In genomic region chr22:23521442-23522113, GRCh38 we compare ENCODE assay signal across 8 cellular contexts. TPM values are rescaled to one million over a fixed set of nuclear protein-coding genes. Genes with fewer than 3 reads are reported as not detected.
DNase-seq lines count a peak whose midpoint lies in the region; ATAC-seq and TF ChIP-seq lines count a peak whose summit lies in the region.

No MANE protein-coding gene starts in this region.

- peak; percentile 43 to 44 for TF ChIP-seq POLR2A in adrenal gland (IDR thresholded peaks at IDR 0.05)

- WGBS in adrenal gland, 4 donors = 0 to 1% (median 0%) methylated on average over 2 to 62 of the region's 65 CpGs
- 0 to 1% methylated on average over 64 to 65 of the region's 65 CpGs for WGBS in heart right ventricle, 2 donors

- H3K36me3 Mint-ChIP-seq in CD14-positive monocyte = peaks cover 0 to 4% of the 10 kb centered on the region in 2 donors
- H3K36me3 Mint-ChIP-seq in T-cell = no peaks in the 10 kb centered on the region
- H3K36me3 Mint-ChIP-seq in type B pancreatic cell = no peaks in the 10 kb centered on the region

- H3K4me1 Mint-ChIP-seq in CD14-positive monocyte (peaks cover 12% of the 10 kb centered on the region), T-cell (peaks cover 0 to 8% (median 4%) of the 10 kb centered on the region in 3 donors), type B pancreatic cell (ENCODE audit: unreplicated experiment) (peaks cover 40% of the 10 kb centered on the region)

- no peaks in the 10 kb centered on the region for H3K9me3 ChIP-seq in adrenal gland (replicated peaks in 1 of 3)
- H3K9me3 ChIP-seq in heart right ventricle = no peaks in the 10 kb centered on the region

- intact Hi-C loops in CD14-positive monocyte (cut with micrococcal nuclease) = no loop called here
- intact Hi-C loops in adrenal gland (cut with DNase I) = no loop called here
- intact Hi-C loops in heart right ventricle (cut with DNase I) = loop anchor here in 1 of 10 donors (10.0 kb wide), 1 partner anchor 337 kb away; the partner anchor contains the start of gene BCR
- intact Hi-C loops in posterior vena cava (cut with DNase I) = loop anchor here in 1 of 2 donors (10.0 kb wide), 2 partner anchors 127 to 793 kb away; no protein-coding TSS in a partner anchor

- H3K4me3 ChIP-seq in adrenal gland (peak overlapping the region in 2 of 4 donors; percentile 19 to 53), heart right ventricle (peak overlapping the region in 9 of 10 donors; percentile 26 to 61 (median 54))

- H3K4me1 ChIP-seq in adrenal gland (replicated peaks in 1 of 2) (peaks cover 12 to 19% of the 10 kb centered on the region in 2 donors), heart right ventricle (peaks cover 12 to 37% (median 20%) of the 10 kb centered on the region in 9 donors)

- DNase-seq in CD14-positive monocyte (ENCODE audit: low spot score) = peak; percentile 83
- DNase-seq in NCI-H1417 treated with DMSO at 0.1 percent for 48 hours (lab: John Stamatoyannopoulos, UW) = peak; percentile 75
- DNase-seq in T-cell = peak; percentile 12 to 77 (median 54)
- peak; percentile 87 to 97 (median 93) for DNase-seq in adrenal gland
- DNase-seq in heart right ventricle = peak; percentile 90 to 92
- peak; percentile 96 for DNase-seq in posterior vena cava (ENCODE audit: low spot score)
- DNase-seq in type B pancreatic cell (ENCODE audit: extremely low spot score, unreplicated experiment) = peak; percentile 98

- H3K36me3 ChIP-seq in adrenal gland (replicated peaks in 1 of 2) (no peaks in the 10 kb centered on the region), heart right ventricle (no peaks in the 10 kb centered on the region)

- no peaks in the 10 kb centered on the region for H3K27me3 ChIP-seq in adrenal gland
- peaks cover 0 to 31% (median 0%) of the 10 kb centered on the region in 7 donors for H3K27me3 ChIP-seq in heart right ventricle

- ATAC-seq in GM21737 (IDR thresholded peaks at IDR 0.05; ENCODE audit: unreplicated experiment) (peak; percentile 66), T-cell (replicated peaks in 1 of 4) (peak; percentile 77 to 91 (median 88)), heart right ventricle (peak; percentile 91 to 95 (median 92))

- TF ChIP-seq CTCF in CD14-positive monocyte (IDR thresholded peaks at IDR 0.05) (no peak), adrenal gland (IDR thresholded peaks at IDR 0.05) (peak in 1 of 6 experiments; percentile 24), heart right ventricle (IDR thresholded peaks at IDR 0.05) (peak in 5 of 9 donors; percentile 11 to 41 (median 31)), type B pancreatic cell (conservative IDR thresholded peaks at IDR 0.05) (peak; percentile 43)

- H3K27ac ChIP-seq in adrenal gland = peak overlapping the region in 4 of 5 donors; percentile 53 to 91 (median 81)
- peak overlapping the region; percentile 82 to 98 (median 95) for H3K27ac ChIP-seq in heart right ventricle

- H3K4me3 Mint-ChIP-seq in CD14-positive monocyte (peak overlapping the region; percentile 62 to 82), T-cell (peak overlapping the region; percentile 57 to 72 (median 71)), type B pancreatic cell (peak overlapping the region; percentile 79)

- CTCF ChIA-PET in T-cell (lab: Charles Lee) = no interaction called here

- H3K27me3 Mint-ChIP-seq in CD14-positive monocyte (ENCODE audit: low read depth in 3 of 3) (peaks cover 31 to 43% (median 38%) of the 10 kb centered on the region in 3 donors), T-cell (peaks cover 16 to 36% of the 10 kb centered on the region in 2 donors), type B pancreatic cell (no peaks in the 10 kb centered on the region)

- POLR2A ChIA-PET in T-cell (lab: Charles Lee) = no interaction called here

- H3K9me3 Mint-ChIP-seq in CD14-positive monocyte (peaks cover 0 to 3% (median 0%) of the 10 kb centered on the region in 7 donors), T-cell (no peaks in the 10 kb centered on the region), type B pancreatic cell (no peaks in the 10 kb centered on the region)

- H3K27ac Mint-ChIP-seq in CD14-positive monocyte (peak overlapping the region in 5 of 7 donors; percentile 84 to 92 (median 91)), T-cell (no peak overlapping the region), type B pancreatic cell (peak overlapping the region; percentile 96)

RNA-seq across cellular contexts. Expression of gene IGLL1, which starts 58.5 kb away (rescaled TPM):
- not detected for polyA plus RNA-seq in CD14-positive monocyte
- under 1 TPM in 2 of 5 donors, not detected in 3; 0.30 to 0.64 TPM for total RNA-seq in T-cell
- total RNA-seq in adrenal gland = not detected
- polyA plus RNA-seq in adrenal gland = under 1 TPM in 1 of 3 donors, not detected in 2; 0.48 TPM
- not detected for total RNA-seq in heart right ventricle
- polyA plus RNA-seq in heart right ventricle = not detected
- total RNA-seq in posterior vena cava = not detected
- not detected in 2 replicates for total RNA-seq in type B pancreatic cell (ENCODE audit: low replicate concordance)

Comparison
In these comparisons a context has a peak if more than half of its experiments do, and no peak if none do; other contexts are left out.
1. H3K27ac Mint-ChIP-seq: peak in CD14-positive monocyte (5 of 7) and type B pancreatic cell (single experiment); none in T-cell (0 of 2).
2. Peak in every context shown above with its lines, with median percentiles within 50 percentile points of each other: DNase-seq, H3K4me3 Mint-ChIP-seq and ATAC-seq.